8 cellular contexts compared by ENCODE assay signal in the genomic region with DNA sequence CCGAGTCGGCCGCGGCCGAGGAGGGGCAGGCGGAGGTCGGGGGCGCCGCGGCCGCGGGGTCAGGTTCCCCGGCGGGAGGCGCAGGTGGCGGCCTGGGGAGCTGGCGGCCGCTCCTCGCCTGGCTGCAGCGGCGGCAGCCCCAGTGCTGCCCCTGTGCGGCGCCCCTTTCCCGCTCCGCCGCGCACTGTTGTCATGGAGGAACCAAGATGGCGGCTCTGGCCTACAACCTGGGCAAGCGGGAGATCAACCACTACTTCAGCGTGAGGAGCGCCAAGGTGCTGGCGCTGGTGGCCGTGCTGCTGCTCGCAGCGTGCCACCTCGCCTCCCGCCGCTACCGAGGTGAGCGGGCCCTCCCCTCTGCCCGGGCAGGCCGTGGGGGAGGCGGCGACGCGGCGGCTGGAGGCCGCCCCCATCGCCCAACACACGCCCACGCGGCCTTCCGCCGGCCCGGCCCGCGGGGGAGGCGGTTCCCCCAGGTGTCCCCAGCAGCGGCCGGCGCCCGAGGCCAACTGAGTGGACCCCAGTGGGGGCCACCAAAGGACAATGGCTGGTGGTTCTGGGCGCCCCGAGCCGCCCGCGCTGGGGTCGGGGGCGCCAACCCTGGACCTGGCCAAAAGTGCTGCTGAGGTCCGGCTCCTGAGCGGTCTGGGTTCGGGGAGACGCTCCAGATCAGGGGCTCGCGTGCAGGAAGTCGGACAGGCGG. TPM values are rescaled to one million over a fixed set of nuclear protein-coding genes. Genes with fewer than 3 reads are reported as not detected.
DNase-seq lines count a peak whose midpoint lies in the region; ATAC-seq and TF ChIP-seq lines count a peak whose summit lies in the region.

No MANE protein-coding gene starts in this region.

- peak overlapping the region; percentile 95 to 99 for H3K4ac ChIP-seq in mesenchymal stem cell (ENCODE audit: low read depth in 1 of 2, low read length in 2 of 2)

- H2BK5ac ChIP-seq in mesenchymal stem cell (ENCODE audit: low read depth, low read length, poor library complexity, severe bottlenecking) = peak overlapping the region; percentile 76

- H3K23ac ChIP-seq in mesenchymal stem cell (ENCODE audit: low read length in 2 of 2) = peak overlapping the region; percentile 95 to 96

- POLR2A ChIA-PET in CD4-positive, alpha-beta T cell (lab: Charles Lee) = interaction anchor here (1.0 kb wide), 1 partner anchor 148 kb away, joined by 4 read pairs; no protein-coding TSS in a partner anchor
- POLR2A ChIA-PET in activated CD8-positive, alpha-beta T cell treated with anti-CD3 and anti-CD28 coated beads for 36 hours (lab: Charles Lee) = interaction anchor here (0.6 kb wide), 1 partner anchor 1912 kb away, joined by 3 read pairs; no protein-coding TSS in a partner anchor

- H3K27me3 ChIP-seq in CD4-positive, alpha-beta T cell (ENCODE audit: control insufficient read depth, insufficient read depth, low read length) = no peaks in the 10 kb centered on the region
- H3K27me3 ChIP-seq in mesenchymal stem cell (ENCODE audit: control insufficient read depth in 1 of 2, insufficient read depth in 1 of 2, low read length in 2 of 2) = no peaks in the 10 kb centered on the region

- peaks cover 4% of the 10 kb centered on the region for H3K4me1 ChIP-seq in mesenchymal stem cell (ENCODE audit: control insufficient read depth, insufficient read depth, low read depth, low read length)

- H4K91ac ChIP-seq in mesenchymal stem cell (ENCODE audit: low read length) = peak overlapping the region; percentile 100

- H2BK15ac ChIP-seq in mesenchymal stem cell (ENCODE audit: low read depth, poor library complexity, severe bottlenecking) = peak overlapping the region; percentile 93

- H3K27ac Mint-ChIP-seq in CD4-positive, alpha-beta T cell = no peak overlapping the region
- H3K27ac Mint-ChIP-seq in activated CD8-positive, alpha-beta T cell treated with anti-CD3 and anti-CD28 coated beads for 36 hours = peak overlapping the region; percentile 95

- under 1% methylated on average over 52 of the region's 77 CpGs for WGBS in mesenchymal stem cell

- peak; percentile 43 to 67 (median 54) for DNase-seq in CD4-positive, alpha-beta T cell
- peak; percentile 89 for DNase-seq in NCI-H748 (lab: John Stamatoyannopoulos, UW; ENCODE audit: unreplicated experiment)
- peak; percentile 76 for DNase-seq in activated CD8-positive, alpha-beta T cell treated with anti-CD3 and anti-CD28 coated beads for 36 hours
- DNase-seq in effector CD8-positive, alpha-beta T cell (lab: John Stamatoyannopoulos, UW) = peak; percentile 43
- DNase-seq in mesenchymal stem cell = peak; percentile 71
- DNase-seq in stimulated activated CD8-positive, alpha-beta memory T cell treated with anti-CD3 and anti-CD28 coated beads, Interleukin-15, amount 100 ng/mL, for 1 hour (ENCODE audit: low read depth) = peak; percentile 18

- H2AFZ ChIP-seq in mesenchymal stem cell (ENCODE audit: low read depth, low read length) = peak overlapping the region; percentile 100

- H3K27ac ChIP-seq in CD4-positive, alpha-beta T cell (ENCODE audit: low read depth, low read length) = peak overlapping the region; percentile 73
- peak overlapping the region; percentile 46 for H3K27ac ChIP-seq in mesenchymal stem cell (ENCODE audit: low read length, poor library complexity, severe bottlenecking)

- H2BK120ac ChIP-seq in mesenchymal stem cell (ENCODE audit: low read depth, low read length) = peak overlapping the region; percentile 94

- H3K4me3 ChIP-seq in mesenchymal stem cell (ENCODE audit: insufficient read depth in 1 of 2, low read depth in 1 of 2, low read length in 2 of 2) = peak overlapping the region; percentile 88 to 99

- no peaks in the 10 kb centered on the region for H3K27me3 Mint-ChIP-seq in CD4-positive, alpha-beta T cell
- no peaks in the 10 kb centered on the region for H3K27me3 Mint-ChIP-seq in activated CD8-positive, alpha-beta T cell treated with anti-CD3 and anti-CD28 coated beads for 36 hours

- TF ChIP-seq CTCF in CD4-positive, alpha-beta T cell (IDR thresholded peaks at IDR 0.05) = peak; percentile 13
- no peak for TF ChIP-seq CTCF in activated CD8-positive, alpha-beta T cell treated with anti-CD3 and anti-CD28 coated beads for 36 hours (IDR thresholded peaks at IDR 0.05)

- no peaks in the 10 kb centered on the region for H3K36me3 ChIP-seq in mesenchymal stem cell (ENCODE audit: control insufficient read depth in 1 of 2, insufficient read depth in 2 of 2, low read depth in 1 of 2, low read length in 2 of 2)

- no peak overlapping the region for H2AK5ac ChIP-seq in mesenchymal stem cell (ENCODE audit: low read length, severe bottlenecking)

- H3K9me3 ChIP-seq in CD4-positive, alpha-beta T cell (ENCODE audit: control insufficient read depth, low read length) = no peaks in the 10 kb centered on the region
- H3K9me3 ChIP-seq in mesenchymal stem cell (ENCODE audit: control insufficient read depth, low read length) = no peaks in the 10 kb centered on the region

- H3K9me3 Mint-ChIP-seq in CD4-positive, alpha-beta T cell = no peaks in the 10 kb centered on the region
- no peaks in the 10 kb centered on the region for H3K9me3 Mint-ChIP-seq in activated CD8-positive, alpha-beta T cell treated with anti-CD3 and anti-CD28 coated beads for 36 hours

- H3K14ac ChIP-seq in mesenchymal stem cell (ENCODE audit: low read length in 2 of 2) = peak overlapping the region; percentile 86 to 98

- H3K9ac ChIP-seq in mesenchymal stem cell (ENCODE audit: low read length) = peak overlapping the region; percentile 92

- peak overlapping the region; percentile 98 for H4K8ac ChIP-seq in mesenchymal stem cell (ENCODE audit: low read length)

- H3K79me1 ChIP-seq in mesenchymal stem cell (replicated peaks; ENCODE audit: low read length, poor library complexity, severe bottlenecking) = peaks cover 5% of the 10 kb centered on the region

- H3K18ac ChIP-seq in mesenchymal stem cell (ENCODE audit: low read depth in 1 of 2, low read length in 2 of 2) = peak overlapping the region; percentile 100

- ATAC-seq in CD4-positive, alpha-beta T cell (ENCODE audit: poor library complexity) = peak; percentile 81
- peak; percentile 72 for ATAC-seq in GM19328 (IDR thresholded peaks at IDR 0.05; ENCODE audit: unreplicated experiment)
- ATAC-seq in HG03457 (IDR thresholded peaks at IDR 0.05; ENCODE audit: unreplicated experiment) = peak; percentile 65
- peak; percentile 78 for ATAC-seq in activated CD8-positive, alpha-beta T cell treated with anti-CD3 and anti-CD28 coated beads for 36 hours

- H3K4me2 ChIP-seq in mesenchymal stem cell (ENCODE audit: low read length, poor library complexity, severe bottlenecking) = peak overlapping the region; percentile 93

- peaks cover 49% of the 10 kb centered on the region for H3K4me1 Mint-ChIP-seq in CD4-positive, alpha-beta T cell (ENCODE audit: low read depth)
- H3K4me1 Mint-ChIP-seq in activated CD8-positive, alpha-beta T cell treated with anti-CD3 and anti-CD28 coated beads for 36 hours (ENCODE audit: low read depth) = peaks cover 40% of the 10 kb centered on the region

- H2BK12ac ChIP-seq in mesenchymal stem cell (ENCODE audit: low read length in 2 of 2) = peak overlapping the region; percentile 93 to 96

- CTCF ChIA-PET in CD4-positive, alpha-beta T cell (lab: Charles Lee) = no interaction called here
- CTCF ChIA-PET in activated CD8-positive, alpha-beta T cell treated with anti-CD3 and anti-CD28 coated beads for 36 hours (lab: Charles Lee) = interaction anchor here (0.6 to 1.0 kb wide), 2 partner anchors 60 to 61 kb away, joined by 3 read pairs; no protein-coding TSS in a partner anchor

- H3K4me3 Mint-ChIP-seq in CD4-positive, alpha-beta T cell = peak overlapping the region; percentile 92
- H3K4me3 Mint-ChIP-seq in activated CD8-positive, alpha-beta T cell treated with anti-CD3 and anti-CD28 coated beads for 36 hours = peak overlapping the region; percentile 80

- intact Hi-C loops in CD4-positive, alpha-beta T cell (cut with DNase I, micrococcal nuclease) = loop anchor here (5.0 to 10.0 kb wide), 4 partner anchors 145 to 1385 kb away; partner anchors contain the start of gene SGCE (in 2 of the 2)
- intact Hi-C loops in activated CD8-positive, alpha-beta T cell treated with anti-CD3 and anti-CD28 coated beads for 36 hours (cut with micrococcal nuclease) = loop anchor here (10.0 kb wide), 1 partner anchor 145 kb away; the partner anchor contains the start of gene SGCE

- peaks cover 5% of the 10 kb centered on the region for H3K36me3 Mint-ChIP-seq in CD4-positive, alpha-beta T cell (ENCODE audit: low read depth)
- H3K36me3 Mint-ChIP-seq in activated CD8-positive, alpha-beta T cell treated with anti-CD3 and anti-CD28 coated beads for 36 hours (ENCODE audit: low read depth) = peaks cover 6% of the 10 kb centered on the region

RNA-seq across cellular contexts. Expression of gene CASD1, which starts 0.4 kb away (rescaled TPM):
- 10 to 100 TPM; 16.5 to 21.9 TPM for total RNA-seq in CD4-positive, alpha-beta T cell
- 10 to 100 TPM; 12.9 to 17.0 TPM for total RNA-seq in activated CD8-positive, alpha-beta T cell treated with anti-CD3 and anti-CD28 coated beads for 36 hours
- 11.0 TPM for polyA plus RNA-seq in mesenchymal stem cell (2013, experiment 1 of 2)
- polyA plus RNA-seq in mesenchymal stem cell (2013, experiment 2 of 2) = 10.2 TPM

Comparison
In these comparisons a context has a peak if more than half of its experiments do, and no peak if none do; other contexts are left out.
1. Peak in every context shown above with its lines: DNase-seq, ATAC-seq, H3K4me3 ChIP-seq and H3K27ac ChIP-seq.
2. DNase-seq: peak in every context shown above with its lines; median percentile 89 in NCI-H748; 76 in activated CD8-positive, alpha-beta T cell treated with anti-CD3 and anti-CD28 coated beads for 36 hours; 71 in mesenchymal stem cell; 54 in CD4-positive, alpha-beta T cell; 43 in effector CD8-positive, alpha-beta T cell; 18 in stimulated activated CD8-positive, alpha-beta memory T cell treated with anti-CD3 and anti-CD28 coated beads, Interleukin-15, amount 100 ng/mL, for 1 hour.